In genomic region chr13:31424130-31424729, GRCh38 we compare ENCODE assay signal across 9 cellular contexts.
DNase-seq lines count a peak whose midpoint lies in the region; ATAC-seq lines count a peak whose summit lies in the region.
"Had no signal": no experiment of that assay in that cellular context is flagged by ENCODE, and none has a peak within 500 bp of the region (broad histone marks: within the 10 kb centered on the region; RNA-seq: fewer than 3 reads in every experiment).

No MANE protein-coding gene starts in this region.

- peak; percentile 55 for DNase-seq in Caki2 (ENCODE audit: low read depth)
- DNase-seq in NCI-H526 treated with DMSO at 0.1 percent for 48 hours (lab: John Stamatoyannopoulos, UW): peak; percentile 67
- peak; percentile 67 for DNase-seq in activated CD4-positive, alpha-beta memory T cell treated with anti-CD3 and anti-CD28 coated beads, Interleukin-2, amount 10 ng/mL, durations not matched to agents 7 days and 5 days
- DNase-seq in epidermal melanocyte (ENCODE audit: insufficient read length, low spot score): peak; percentile 89
- peak; percentile 81 for DNase-seq in myocyte (ENCODE audit: low read depth)
- peak; percentile 36 to 71 for DNase-seq in stimulated activated effector memory CD8-positive, alpha-beta T cell treated with anti-CD3 and anti-CD28 coated beads, Interleukin-12 subunit alpha, Interleukin-12 subunit beta, amount 100 ng/mL, for 72 hours (ENCODE audit: low spot score in 2 of 2)

- in situ Hi-C loops in Caki2 (cut with HindIII; ENCODE audit: low pct_unique_long_range_greater_than_20kb, low sequenced_read_pairs): no loop called here

- no peak overlapping the region for H3K4me3 Mint-ChIP-seq in activated CD4-positive, alpha-beta memory T cell treated with anti-CD3 and anti-CD28 coated beads, Interleukin-2, amount 10 ng/mL, durations not matched to agents 7 days and 5 days
- H3K4me3 Mint-ChIP-seq in stimulated activated effector memory CD8-positive, alpha-beta T cell treated with anti-CD3 and anti-CD28 coated beads, Interleukin-12 subunit alpha, Interleukin-12 subunit beta, amount 100 ng/mL, for 72 hours: no peak overlapping the region
- H3K4me3 Mint-ChIP-seq: activated naive CD8-positive, alpha-beta T cell had no signal

- no peaks in the 10 kb centered on the region for H3K9me3 Mint-ChIP-seq in activated CD4-positive, alpha-beta memory T cell treated with anti-CD3 and anti-CD28 coated beads, Interleukin-2, amount 10 ng/mL, durations not matched to agents 7 days and 5 days
- H3K9me3 Mint-ChIP-seq in stimulated activated effector memory CD8-positive, alpha-beta T cell treated with anti-CD3 and anti-CD28 coated beads, Interleukin-12 subunit alpha, Interleukin-12 subunit beta, amount 100 ng/mL, for 72 hours: no peaks in the 10 kb centered on the region

- ATAC-seq in GM19397 (IDR thresholded peaks at IDR 0.05; ENCODE audit: unreplicated experiment) (peak; percentile 92), HG03439 (IDR thresholded peaks at IDR 0.05; ENCODE audit: unreplicated experiment) (peak; percentile 92)
- ATAC-seq in stimulated activated effector memory CD8-positive, alpha-beta T cell treated with anti-CD3 and anti-CD28 coated beads, Interleukin-12 subunit alpha, Interleukin-12 subunit beta, amount 100 ng/mL, for 72 hours: peak; percentile 89

- H3K4me1 Mint-ChIP-seq in activated CD4-positive, alpha-beta memory T cell treated with anti-CD3 and anti-CD28 coated beads, Interleukin-2, amount 10 ng/mL, durations not matched to agents 7 days and 5 days: no peaks in the 10 kb centered on the region
- H3K4me1 Mint-ChIP-seq in stimulated activated effector memory CD8-positive, alpha-beta T cell treated with anti-CD3 and anti-CD28 coated beads, Interleukin-12 subunit alpha, Interleukin-12 subunit beta, amount 100 ng/mL, for 72 hours: no peaks in the 10 kb centered on the region

- CTCF ChIA-PET in activated CD4-positive, alpha-beta memory T cell treated with anti-CD3 and anti-CD28 coated beads, Interleukin-2, amount 10 ng/mL, durations not matched to agents 7 days and 5 days (lab: Charles Lee): interaction anchor here (0.7 to 4.1 kb wide), 12 partner anchors 9 to 317 kb away, joined by 3 to 53 read pairs (median 4); partner anchors contain the start of gene B3GLCT

- no peak overlapping the region for H3K27ac Mint-ChIP-seq in activated CD4-positive, alpha-beta memory T cell treated with anti-CD3 and anti-CD28 coated beads, Interleukin-2, amount 10 ng/mL, durations not matched to agents 7 days and 5 days
- H3K27ac Mint-ChIP-seq in stimulated activated effector memory CD8-positive, alpha-beta T cell treated with anti-CD3 and anti-CD28 coated beads, Interleukin-12 subunit alpha, Interleukin-12 subunit beta, amount 100 ng/mL, for 72 hours: no peak overlapping the region
- H3K27ac Mint-ChIP-seq: activated naive CD8-positive, alpha-beta T cell had no signal

- peaks cover 8% of the 10 kb centered on the region for H3K27me3 Mint-ChIP-seq in activated CD4-positive, alpha-beta memory T cell treated with anti-CD3 and anti-CD28 coated beads, Interleukin-2, amount 10 ng/mL, durations not matched to agents 7 days and 5 days

- no peaks in the 10 kb centered on the region for H3K36me3 Mint-ChIP-seq in activated CD4-positive, alpha-beta memory T cell treated with anti-CD3 and anti-CD28 coated beads, Interleukin-2, amount 10 ng/mL, durations not matched to agents 7 days and 5 days (ENCODE audit: low read depth)
- no peaks in the 10 kb centered on the region for H3K36me3 Mint-ChIP-seq in stimulated activated effector memory CD8-positive, alpha-beta T cell treated with anti-CD3 and anti-CD28 coated beads, Interleukin-12 subunit alpha, Interleukin-12 subunit beta, amount 100 ng/mL, for 72 hours
- H3K36me3 Mint-ChIP-seq: activated naive CD8-positive, alpha-beta T cell had no signal

- POLR2A ChIA-PET in activated CD4-positive, alpha-beta memory T cell treated with anti-CD3 and anti-CD28 coated beads, Interleukin-2, amount 10 ng/mL, durations not matched to agents 7 days and 5 days (lab: Charles Lee): no interaction called here

Comparison
In these comparisons a context has a peak if more than half of its experiments do, and no peak if none do; other contexts are left out.
1. Peak in every context shown above with its lines: DNase-seq and ATAC-seq.